ENCODE assay signal across 8 cellular contexts in genomic region chr2:240556553-240557100, GRCh38. TPM values are rescaled to one million over a fixed set of nuclear protein-coding genes. Genes with fewer than 3 reads are reported as not detected.
A peak's percentile ranks its signal among the peaks of the same experiment; 100 is the strongest.
DNase-seq lines count a peak whose midpoint lies in the region; ATAC-seq, FAIRE-seq and TF ChIP-seq lines count a peak whose summit lies in the region.

No MANE protein-coding gene starts in this region.

- H3K27ac ChIP-seq in ACC112 (ENCODE audit: low read depth, low read length), result no peak overlapping the region
- H3K27ac ChIP-seq in RWPE2 (ENCODE audit: poor library complexity, severe bottlenecking), result no peak overlapping the region
- H3K27ac ChIP-seq in kidney (ENCODE audit: low read depth in 2 of 2, low read length in 2 of 2), result no peak overlapping the region

- TF ChIP-seq CTCF in RWPE2 (IDR thresholded peaks at IDR 0.05; ENCODE audit: poor library complexity, severe bottlenecking) (peak; percentile 50), kidney (IDR thresholded peaks at IDR 0.05; ENCODE audit: borderline replicate concordance, extremely low read depth, insufficient read depth) (peak; percentile 20)

- intact Hi-C loops in kidney (cut with DNase I), result no loop called here

- no peaks in the 10 kb centered on the region for H3K27me3 ChIP-seq in ACC112 (ENCODE audit: insufficient read depth, low read length)
- no peaks in the 10 kb centered on the region for H3K27me3 ChIP-seq in RWPE2 (ENCODE audit: insufficient read depth, poor library complexity, severe bottlenecking)
- no peaks in the 10 kb centered on the region for H3K27me3 ChIP-seq in adipocyte (replicated peaks; ENCODE audit: control insufficient read depth, insufficient read depth, low read length)

- H3K36me3 ChIP-seq in ACC112 (ENCODE audit: insufficient read depth, low read length) (peaks cover 15% of the 10 kb centered on the region; the same call in 1 of the 2 replicates), RWPE2 (ENCODE audit: low read depth) (no peaks in the 10 kb centered on the region; the same call in 1 of the 2 replicates), adipocyte (ENCODE audit: control insufficient read depth, insufficient read depth, low read length, severe bottlenecking) (peaks cover 4% of the 10 kb centered on the region), kidney (ENCODE audit: control insufficient read depth in 1 of 2, insufficient read depth in 2 of 2, low read length in 2 of 2) (no peaks in the 10 kb centered on the region)

- H3K4me1 ChIP-seq in ACC112 (ENCODE audit: control insufficient read depth, insufficient read depth, low read length, unreplicated experiment) (peaks cover 18% of the 10 kb centered on the region), RWPE2 (ENCODE audit: insufficient read depth, poor library complexity, severe bottlenecking) (peaks cover 9% of the 10 kb centered on the region), adipocyte (ENCODE audit: control insufficient read depth, insufficient read depth, low read length) (peaks cover 35% of the 10 kb centered on the region), kidney (ENCODE audit: control insufficient read depth in 1 of 2, insufficient read depth in 1 of 2, low read depth in 1 of 2, low read length in 2 of 2) (peaks cover 9 to 20% of the 10 kb centered on the region in 2 donors)

- DNase-seq in GM12891 (ENCODE audit: insufficient read length, low spot score) (no peak), RWPE2 (ENCODE audit: low spot score) (no peak), adipocyte (ENCODE audit: low read depth) (peak; percentile 40), kidney (no peak), medulla oblongata (ENCODE audit: extremely low spot score) (no peak), NCI-H446 treated with DMSO at 0.1 percent for 48 hours (lab: John Stamatoyannopoulos, UW) (no peak)
- peak; percentile 66 for DNase-seq in stimulated activated naive CD4-positive, alpha-beta T cell treated with Interleukin-2 at 50 U/mL for 16 hours (lab: John Stamatoyannopoulos, UW)

- H2AFZ ChIP-seq in ACC112 (ENCODE audit: low read length, unreplicated experiment), result no peak overlapping the region

- H3K9me3 ChIP-seq in RWPE2 (ENCODE audit: severe bottlenecking) (no peaks in the 10 kb centered on the region), adipocyte (ENCODE audit: control insufficient read depth, low read length) (no peaks in the 10 kb centered on the region), kidney (ENCODE audit: control insufficient read depth in 1 of 2, low read length in 2 of 2) (no peaks in the 10 kb centered on the region)

- peak overlapping the region; percentile 84 for H3K4me3 ChIP-seq in ACC112 (ENCODE audit: low read depth, low read length)
- no peak overlapping the region for H3K4me3 ChIP-seq in RWPE2 (ENCODE audit: severe bottlenecking)
- H3K4me3 ChIP-seq in adipocyte (ENCODE audit: low read length), result peak overlapping the region; percentile 70
- no peak overlapping the region for H3K4me3 ChIP-seq in kidney (ENCODE audit: low read length in 2 of 2)

- peaks cover 29% of the 10 kb centered on the region for H3K79me2 ChIP-seq in ACC112 (ENCODE audit: control insufficient read depth, insufficient read depth, low read length, unreplicated experiment)

- no peak for ATAC-seq in RWPE2 (ENCODE audit: low read depth)

- FAIRE-seq in GM12891 (lab: Jason Lieb, UNC), result peak; percentile 31
- no peak for FAIRE-seq in kidney (lab: Jason Lieb, UNC)

- no peak for TF ChIP-seq POLR2A in GM12891 (IDR thresholded peaks at IDR 0.05; ENCODE audit: low read depth, low read length)

- H3K9ac ChIP-seq in adipocyte (ENCODE audit: low read length), result peak overlapping the region; percentile 50
- no peak overlapping the region for H3K9ac ChIP-seq in kidney (ENCODE audit: low read length in 2 of 2)

TF ChIP-seq in GM12891, 5 proteins besides CTCF, POLR2A, EP300 and RAD21:
- no peak for TF ChIP-seq POU2F2 (IDR thresholded peaks at IDR 0.05; ENCODE audit: low read depth, low read length)
- TF ChIP-seq PAX5 (IDR thresholded peaks at IDR 0.05; ENCODE audit: insufficient read depth, low read length, severe bottlenecking), result no peak

RNA-seq across cellular contexts. Expression of gene ANKMY1, which starts 1.2 kb away (rescaled TPM):
- 8.3 TPM for polyA plus RNA-seq in GM12891 (2012; ENCODE audit: low read depth, missing spikeins)
- 22.1 TPM for total RNA-seq in kidney
- polyA plus RNA-seq in kidney (ENCODE audit: insufficient read depth, low read depth, low replicate concordance), result 3.0 TPM

RNA-seq across cellular contexts. Expression of gene DUSP28, which starts 3.5 kb away (rescaled TPM):
- polyA plus RNA-seq in GM12891 (2012; ENCODE audit: low read depth, missing spikeins), result 6.9 TPM
- 7.0 TPM for total RNA-seq in kidney
- polyA plus RNA-seq in kidney (ENCODE audit: insufficient read depth, low read depth, low replicate concordance), result 5.9 TPM

RNA-seq across cellular contexts. Expression of gene RNPEPL1, which starts 11.7 kb away (rescaled TPM):
- 26.9 TPM for polyA plus RNA-seq in GM12891 (2012; ENCODE audit: low read depth, missing spikeins)
- 77.4 TPM for total RNA-seq in kidney
- 65.4 TPM for polyA plus RNA-seq in kidney (ENCODE audit: insufficient read depth, low read depth, low replicate concordance)

RNA-seq across cellular contexts. Expression of gene CAPN10, which starts 29.9 kb away (rescaled TPM):
- polyA plus RNA-seq in GM12891 (2012; ENCODE audit: low read depth, missing spikeins), result 15.6 TPM
- total RNA-seq in kidney, result 50.9 TPM
- polyA plus RNA-seq in kidney (ENCODE audit: insufficient read depth, low read depth, low replicate concordance), result 26.3 TPM

Comparison
In these comparisons a context has a peak if more than half of its experiments do, and no peak if none do; other contexts are left out.
1. H3K4me3 ChIP-seq: peak in ACC112 (single experiment) and adipocyte (single experiment); none in RWPE2 (single experiment) and kidney (0 of 2).
2. DNase-seq: peak in adipocyte (single experiment) and stimulated activated naive CD4-positive, alpha-beta T cell treated with Interleukin-2 at 50 U/mL for 16 hours (single experiment); none in GM12891 (single experiment), RWPE2 (single experiment), kidney (single experiment), medulla oblongata (single experiment) and NCI-H446 treated with DMSO at 0.1 percent for 48 hours (single experiment).